In genomic region chr1:168485048-168485447, GRCh38 we compare ENCODE assay signal across 11 cellular contexts. TPM values are rescaled to one million over a fixed set of nuclear protein-coding genes. Genes with fewer than 3 reads are reported as not detected.
A peak's percentile ranks its signal among the peaks of the same experiment; 100 is the strongest.
DNase-seq lines count a peak whose midpoint lies in the region; ATAC-seq and TF ChIP-seq lines count a peak whose summit lies in the region.
"Had no signal": no experiment of that assay in that cellular context is flagged by ENCODE, and none has a peak within 500 bp of the region (broad histone marks: within the 10 kb centered on the region; RNA-seq: fewer than 3 reads in every experiment).

No MANE protein-coding gene starts in this region.

- H2AFZ ChIP-seq in osteoblast (ENCODE audit: low read length) = peak overlapping the region; percentile 38

- H3K36me3 ChIP-seq in osteoblast (ENCODE audit: insufficient read depth, low read length) = no peaks in the 10 kb centered on the region

- POLR2A ChIA-PET in T-cell (lab: Charles Lee) = interaction anchor here in 1 of 2 donors (0.6 kb wide), 1 partner anchor 250 kb away, joined by 4 read pairs; no protein-coding TSS in a partner anchor

- H3K27ac ChIP-seq in epithelial cell of prostate (peak overlapping the region; percentile 1), osteoblast (ENCODE audit: low read depth, low read length) (no peak overlapping the region)
- H3K27ac ChIP-seq: VCaP had no signal

- H3K27me3 Mint-ChIP-seq in Calu3 (ENCODE audit: unreplicated experiment) (no peaks in the 10 kb centered on the region), T-cell (no peaks in the 10 kb centered on the region)

- H3K36me3 Mint-ChIP-seq in Calu3 (ENCODE audit: insufficient read depth, unreplicated experiment) (no peaks in the 10 kb centered on the region), T-cell (peaks cover 4% of the 10 kb centered on the region)

- H3K4me1 ChIP-seq in osteoblast (ENCODE audit: insufficient read depth, low read length) = peaks cover 26% of the 10 kb centered on the region

- no peaks in the 10 kb centered on the region for H3K79me2 ChIP-seq in osteoblast (ENCODE audit: insufficient read depth, low read length)

- DNase-seq in Calu3 = peak; percentile 42
- peak in 9 of 34 experiments; percentile 1 to 27 (median 6) for DNase-seq in T-cell
- DNase-seq in epithelial cell of prostate (ENCODE audit: low read depth, low spot score) = no peak
- no peak for DNase-seq in osteoblast (ENCODE audit: insufficient read length, low spot score, missing footprints)
- DNase-seq in NCI-H510A treated with DMSO at 0.1 percent for 48 hours (lab: John Stamatoyannopoulos, UW) = no peak
- DNase-seq: stimulated activated naive CD4-positive, alpha-beta T cell treated with Interleukin-2 at 50 U/mL for 16 hours had no signal

- no peaks in the 10 kb centered on the region for H3K9me3 ChIP-seq in osteoblast (ENCODE audit: low read depth, low read length)

- intact Hi-C loops in Calu3 (cut with micrococcal nuclease; ENCODE audit: unreplicated experiment) = no loop called here

- H3K27me3 ChIP-seq in osteoblast (ENCODE audit: insufficient read depth, low read length) = no peaks in the 10 kb centered on the region

- TF ChIP-seq CTCF in Calu3 (IDR thresholded peaks at IDR 0.05; ENCODE audit: unreplicated experiment) = no peak
- no peak for TF ChIP-seq CTCF in osteoblast (IDR thresholded peaks at IDR 0.05; ENCODE audit: extremely low read depth, low read depth, low read length)

- CTCF ChIA-PET in Calu3 (lab: Charles Lee) (interaction anchor here (1.3 to 2.2 kb wide), 2 partner anchors 14 to 16 kb away, joined by 3 to 7 read pairs; no protein-coding TSS in a partner anchor), T-cell (lab: Charles Lee) (interaction anchor here in 1 of 2 donors (1.1 kb wide), 1 partner anchor 8 kb away, joined by 3 read pairs; no protein-coding TSS in a partner anchor)

- ATAC-seq in T-cell (replicated peaks in 1 of 4) (peak; percentile 55 to 74 (median 67)), HG03159 (IDR thresholded peaks at IDR 0.05; ENCODE audit: unreplicated experiment) (no peak), GM19328 (IDR thresholded peaks at IDR 0.05; ENCODE audit: unreplicated experiment) (no peak), GM18502 (IDR thresholded peaks at IDR 0.05; ENCODE audit: poor library complexity, unreplicated experiment) (no peak)

- no peak overlapping the region for H3K4me3 ChIP-seq in osteoblast (ENCODE audit: insufficient read depth, low read length)

- BruUV-seq in Calu3 (replicated peaks; lab: Mats Ljungman, UMichigan) = no TSS peak

- H3K4me2 ChIP-seq in osteoblast (ENCODE audit: insufficient read depth, low read length) = no peak overlapping the region

- H3K9me3 Mint-ChIP-seq in Calu3 (ENCODE audit: low read depth, unreplicated experiment) (no peaks in the 10 kb centered on the region), T-cell (peaks cover 4 to 6% (median 4%) of the 10 kb centered on the region in 3 donors)

- no peaks in the 10 kb centered on the region for H4K20me1 ChIP-seq in osteoblast (ENCODE audit: insufficient read depth, low read length)

- H3K4me3 Mint-ChIP-seq in Calu3 (ENCODE audit: low read depth, unreplicated experiment) = no peak overlapping the region
- H3K4me3 Mint-ChIP-seq in T-cell = peak overlapping the region in 2 of 3 donors; percentile 21 to 56

- H3K4me1 Mint-ChIP-seq in Calu3 (ENCODE audit: low read depth, unreplicated experiment) (peaks cover 28% of the 10 kb centered on the region), T-cell (peaks cover 54 to 70% (median 62%) of the 10 kb centered on the region in 3 donors)

- H3K27ac Mint-ChIP-seq in Calu3 (ENCODE audit: unreplicated experiment) (no peak overlapping the region), T-cell (peak overlapping the region; percentile 84 to 92)

RNA-seq across cellular contexts. Expression of gene XCL2, which starts 58.7 kb away (rescaled TPM):
- total RNA-seq in Calu3 (2022) (not detected in 2 replicates), T-cell (10 to 100 TPM in 1 of 5 donors, 1 to 10 TPM in 4; 1.7 to 10.8 (median 4.7) TPM), osteoblast (not detected in 2 replicates)
- total RNA-seq: H1 had no signal

Comparison
In these comparisons a context has a peak if more than half of its experiments do, and no peak if none do; other contexts are left out.
1. ATAC-seq: peak in T-cell (4 of 4); none in HG03159 (single experiment), GM19328 (single experiment) and GM18502 (single experiment).